ENCODE assay signal across 30 cellular contexts in genomic region chr11:110829873-110830272, GRCh38.
"Had no signal": no experiment of that assay in that cellular context is flagged by ENCODE, and none has a peak within 500 bp of the region (broad histone marks: within the 10 kb centered on the region; RNA-seq: fewer than 3 reads in every experiment).

No MANE protein-coding gene starts in this region.

- ATAC-seq: activated naive CD8-positive, alpha-beta T cell treated with anti-CD3 and anti-CD28 coated beads, Interleukin-2, amount 50 U/mL, for 24 hours; activated T-helper 17 cell treated with anti-CD3 and anti-CD28 coated beads, Interleukin-2, amount 50 U/mL, for 72 hours; left colon; naive thymus-derived CD8-positive, alpha-beta T cell; stimulated activated naive B cell treated with anti-CD40 and anti-IgM and Interleukin-4, amounts not matched to agents 10 μg/mL and 1 μg/mL and 100 μg/mL, for 72 hours; upper lobe of right lung had no signal

- H3K36me3 Mint-ChIP-seq: immature natural killer cell; naive thymus-derived CD8-positive, alpha-beta T cell; stimulated activated naive B cell treated with anti-CD40 and anti-IgM and Interleukin-4, amounts not matched to agents 10 μg/mL and 1 μg/mL and 100 μg/mL, for 72 hours had no signal

- H3K4me1 ChIP-seq: breast epithelium, right atrium auricular region, stomach, upper lobe of right lung had no signal

- H3K27me3 Mint-ChIP-seq: activated T-cell treated with anti-CD3 and anti-CD28 coated beads, Interleukin-2, amount 50 U/mL, for 24 hours had no signal

- DNase-seq: activated CD4-positive, alpha-beta T cell treated with anti-CD3 and anti-CD28 coated beads for 48 hours; activated CD4-positive, alpha-beta T cell treated with anti-CD3 and anti-CD28 coated beads, Interleukin-2, amount 50 U/mL, for 48 hours; activated CD8-positive, alpha-beta memory T cell treated with anti-CD3 and anti-CD28 coated beads, Interleukin-2, amount 50 U/mL, for 48 hours; activated gamma-delta T cell treated with Interleukin-2 at 50 U/mL for 16 hours; activated naive CD4-positive, alpha-beta T cell treated with anti-CD3 and anti-CD28 coated beads, Interleukin-2, amount 50 U/mL, for 16 hours; activated naive CD8-positive, alpha-beta T cell treated with anti-CD3 and anti-CD28 coated beads, Interleukin-2, amount 50 U/mL, for 24 hours; activated T-cell treated with anti-CD3 and anti-CD28 coated beads, Interleukin-2, amount 50 U/mL, for 24 hours; effector CD4-positive, alpha-beta T cell; head of caudate nucleus; hippocampal formation; immature natural killer cell; kidney; left colon; naive thymus-derived CD8-positive, alpha-beta T cell; nucleus accumbens; stimulated activated CD4-positive, alpha-beta T cell treated with anti-CD3 and anti-CD28 coated beads, Interleukin-15, amount 100 ng/mL, for 24 hours; stimulated activated CD4-positive, alpha-beta T cell treated with anti-CD3 and anti-CD28 coated beads, Interleukin-2, amount 100 ng/mL, for 24 hours; stimulated activated naive B cell treated with anti-CD40 and anti-IgM and Interleukin-4, amounts not matched to agents 10 μg/mL and 1 μg/mL and 100 μg/mL, for 72 hours; stomach; T-helper 9 cell; thyroid gland; upper lobe of right lung had no signal

- H3K4me3 ChIP-seq: breast epithelium, right atrium auricular region, stomach, thyroid gland, upper lobe of right lung had no signal

- H3K9me3 Mint-ChIP-seq: activated naive CD8-positive, alpha-beta T cell treated with anti-CD3 and anti-CD28 coated beads, Interleukin-2, amount 50 U/mL, for 24 hours; activated T-cell treated with anti-CD3 and anti-CD28 coated beads, Interleukin-2, amount 50 U/mL, for 24 hours; activated T-helper 17 cell treated with anti-CD3 and anti-CD28 coated beads, Interleukin-2, amount 50 U/mL, for 72 hours; naive thymus-derived CD8-positive, alpha-beta T cell; neural crest cell; T-helper 1 cell treated with Interleukin-12 subunit alpha and Interleukin-12 subunit beta and Interleukin-4 antibody, amounts not matched to agents 30 μg/mL and 1 μg/mL, for 36 hours had no signal

- H3K27ac ChIP-seq: breast epithelium, right atrium auricular region, stomach, thyroid gland, upper lobe of right lung, VCaP had no signal

- H3K4me1 Mint-ChIP-seq: activated T-helper 17 cell treated with anti-CD3 and anti-CD28 coated beads, Interleukin-2, amount 50 U/mL, for 72 hours; central memory CD8-positive, alpha-beta T cell; immature natural killer cell; naive thymus-derived CD8-positive, alpha-beta T cell; neural crest cell had no signal

- H3K27me3 ChIP-seq: breast epithelium, right atrium auricular region, stomach, thyroid gland, upper lobe of right lung had no signal

- H3K36me3 ChIP-seq: breast epithelium, right atrium auricular region, stomach, thyroid gland, upper lobe of right lung had no signal

- H3K4me3 Mint-ChIP-seq: activated naive CD8-positive, alpha-beta T cell treated with anti-CD3 and anti-CD28 coated beads, Interleukin-2, amount 50 U/mL, for 24 hours; activated T-cell treated with anti-CD3 and anti-CD28 coated beads, Interleukin-2, amount 50 U/mL, for 24 hours; activated T-helper 17 cell treated with anti-CD3 and anti-CD28 coated beads, Interleukin-2, amount 50 U/mL, for 72 hours; central memory CD8-positive, alpha-beta T cell; dendritic cell treated with granulocyte-macrophage colony-stimulating factor and Interleukin-4, amounts not matched to agents 40 ng/mL and 50 ng/mL, for 4 days; immature natural killer cell; naive thymus-derived CD8-positive, alpha-beta T cell; neural crest cell; stimulated activated naive B cell treated with anti-CD40 and anti-IgM and Interleukin-4, amounts not matched to agents 10 μg/mL and 1 μg/mL and 100 μg/mL, for 72 hours; T-helper 1 cell treated with Interleukin-12 subunit alpha and Interleukin-12 subunit beta and Interleukin-4 antibody, amounts not matched to agents 30 μg/mL and 1 μg/mL, for 36 hours had no signal

- H3K9me3 ChIP-seq: breast epithelium, right atrium auricular region, stomach, thyroid gland, upper lobe of right lung had no signal

- H3K27ac Mint-ChIP-seq: activated naive CD8-positive, alpha-beta T cell treated with anti-CD3 and anti-CD28 coated beads, Interleukin-2, amount 50 U/mL, for 24 hours; activated T-cell treated with anti-CD3 and anti-CD28 coated beads, Interleukin-2, amount 50 U/mL, for 24 hours; activated T-helper 17 cell treated with anti-CD3 and anti-CD28 coated beads, Interleukin-2, amount 50 U/mL, for 72 hours; dendritic cell treated with granulocyte-macrophage colony-stimulating factor and Interleukin-4, amounts not matched to agents 40 ng/mL and 50 ng/mL, for 4 days; immature natural killer cell; naive thymus-derived CD8-positive, alpha-beta T cell; stimulated activated naive B cell treated with anti-CD40 and anti-IgM and Interleukin-4, amounts not matched to agents 10 μg/mL and 1 μg/mL and 100 μg/mL, for 72 hours; T-helper 1 cell treated with Interleukin-12 subunit alpha and Interleukin-12 subunit beta and Interleukin-4 antibody, amounts not matched to agents 30 μg/mL and 1 μg/mL, for 36 hours had no signal
